ENCODE assay signal across 1 cellular context in genomic region chr9:14779566-14780022, GRCh38.
TF ChIP-seq lines count a peak whose summit lies in the region.

No MANE protein-coding gene starts in this region.

TF ChIP-seq in H1, 55 proteins besides CTCF, POLR2A, EP300 and RAD21 (continued from another document):
- TF ChIP-seq, protein P1, sequence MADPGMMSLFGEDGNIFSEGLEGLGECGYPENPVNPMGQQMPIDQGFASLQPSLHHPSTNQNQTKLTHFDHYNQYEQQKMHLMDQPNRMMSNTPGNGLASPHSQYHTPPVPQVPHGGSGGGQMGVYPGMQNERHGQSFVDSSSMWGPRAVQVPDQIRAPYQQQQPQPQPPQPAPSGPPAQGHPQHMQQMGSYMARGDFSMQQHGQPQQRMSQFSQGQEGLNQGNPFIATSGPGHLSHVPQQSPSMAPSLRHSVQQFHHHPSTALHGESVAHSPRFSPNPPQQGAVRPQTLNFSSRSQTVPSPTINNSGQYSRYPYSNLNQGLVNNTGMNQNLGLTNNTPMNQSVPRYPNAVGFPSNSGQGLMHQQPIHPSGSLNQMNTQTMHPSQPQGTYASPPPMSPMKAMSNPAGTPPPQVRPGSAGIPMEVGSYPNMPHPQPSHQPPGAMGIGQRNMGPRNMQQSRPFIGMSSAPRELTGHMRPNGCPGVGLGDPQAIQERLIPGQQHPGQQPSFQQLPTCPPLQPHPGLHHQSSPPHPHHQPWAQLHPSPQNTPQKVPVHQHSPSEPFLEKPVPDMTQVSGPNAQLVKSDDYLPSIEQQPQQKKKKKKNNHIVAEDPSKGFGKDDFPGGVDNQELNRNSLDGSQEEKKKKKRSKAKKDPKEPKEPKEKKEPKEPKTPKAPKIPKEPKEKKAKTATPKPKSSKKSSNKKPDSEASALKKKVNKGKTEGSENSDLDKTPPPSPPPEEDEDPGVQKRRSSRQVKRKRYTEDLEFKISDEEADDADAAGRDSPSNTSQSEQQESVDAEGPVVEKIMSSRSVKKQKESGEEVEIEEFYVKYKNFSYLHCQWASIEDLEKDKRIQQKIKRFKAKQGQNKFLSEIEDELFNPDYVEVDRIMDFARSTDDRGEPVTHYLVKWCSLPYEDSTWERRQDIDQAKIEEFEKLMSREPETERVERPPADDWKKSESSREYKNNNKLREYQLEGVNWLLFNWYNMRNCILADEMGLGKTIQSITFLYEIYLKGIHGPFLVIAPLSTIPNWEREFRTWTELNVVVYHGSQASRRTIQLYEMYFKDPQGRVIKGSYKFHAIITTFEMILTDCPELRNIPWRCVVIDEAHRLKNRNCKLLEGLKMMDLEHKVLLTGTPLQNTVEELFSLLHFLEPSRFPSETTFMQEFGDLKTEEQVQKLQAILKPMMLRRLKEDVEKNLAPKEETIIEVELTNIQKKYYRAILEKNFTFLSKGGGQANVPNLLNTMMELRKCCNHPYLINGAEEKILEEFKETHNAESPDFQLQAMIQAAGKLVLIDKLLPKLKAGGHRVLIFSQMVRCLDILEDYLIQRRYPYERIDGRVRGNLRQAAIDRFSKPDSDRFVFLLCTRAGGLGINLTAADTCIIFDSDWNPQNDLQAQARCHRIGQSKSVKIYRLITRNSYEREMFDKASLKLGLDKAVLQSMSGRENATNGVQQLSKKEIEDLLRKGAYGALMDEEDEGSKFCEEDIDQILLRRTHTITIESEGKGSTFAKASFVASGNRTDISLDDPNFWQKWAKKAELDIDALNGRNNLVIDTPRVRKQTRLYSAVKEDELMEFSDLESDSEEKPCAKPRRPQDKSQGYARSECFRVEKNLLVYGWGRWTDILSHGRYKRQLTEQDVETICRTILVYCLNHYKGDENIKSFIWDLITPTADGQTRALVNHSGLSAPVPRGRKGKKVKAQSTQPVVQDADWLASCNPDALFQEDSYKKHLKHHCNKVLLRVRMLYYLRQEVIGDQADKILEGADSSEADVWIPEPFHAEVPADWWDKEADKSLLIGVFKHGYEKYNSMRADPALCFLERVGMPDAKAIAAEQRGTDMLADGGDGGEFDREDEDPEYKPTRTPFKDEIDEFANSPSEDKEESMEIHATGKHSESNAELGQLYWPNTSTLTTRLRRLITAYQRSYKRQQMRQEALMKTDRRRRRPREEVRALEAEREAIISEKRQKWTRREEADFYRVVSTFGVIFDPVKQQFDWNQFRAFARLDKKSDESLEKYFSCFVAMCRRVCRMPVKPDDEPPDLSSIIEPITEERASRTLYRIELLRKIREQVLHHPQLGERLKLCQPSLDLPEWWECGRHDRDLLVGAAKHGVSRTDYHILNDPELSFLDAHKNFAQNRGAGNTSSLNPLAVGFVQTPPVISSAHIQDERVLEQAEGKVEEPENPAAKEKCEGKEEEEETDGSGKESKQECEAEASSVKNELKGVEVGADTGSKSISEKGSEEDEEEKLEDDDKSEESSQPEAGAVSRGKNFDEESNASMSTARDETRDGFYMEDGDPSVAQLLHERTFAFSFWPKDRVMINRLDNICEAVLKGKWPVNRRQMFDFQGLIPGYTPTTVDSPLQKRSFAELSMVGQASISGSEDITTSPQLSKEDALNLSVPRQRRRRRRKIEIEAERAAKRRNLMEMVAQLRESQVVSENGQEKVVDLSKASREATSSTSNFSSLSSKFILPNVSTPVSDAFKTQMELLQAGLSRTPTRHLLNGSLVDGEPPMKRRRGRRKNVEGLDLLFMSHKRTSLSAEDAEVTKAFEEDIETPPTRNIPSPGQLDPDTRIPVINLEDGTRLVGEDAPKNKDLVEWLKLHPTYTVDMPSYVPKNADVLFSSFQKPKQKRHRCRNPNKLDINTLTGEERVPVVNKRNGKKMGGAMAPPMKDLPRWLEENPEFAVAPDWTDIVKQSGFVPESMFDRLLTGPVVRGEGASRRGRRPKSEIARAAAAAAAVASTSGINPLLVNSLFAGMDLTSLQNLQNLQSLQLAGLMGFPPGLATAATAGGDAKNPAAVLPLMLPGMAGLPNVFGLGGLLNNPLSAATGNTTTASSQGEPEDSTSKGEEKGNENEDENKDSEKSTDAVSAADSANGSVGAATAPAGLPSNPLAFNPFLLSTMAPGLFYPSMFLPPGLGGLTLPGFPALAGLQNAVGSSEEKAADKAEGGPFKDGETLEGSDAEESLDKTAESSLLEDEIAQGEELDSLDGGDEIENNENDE (IDR thresholded peaks at IDR 0.05; ENCODE audit: insufficient replicate concordance, low read length) = no peak
- TF ChIP-seq KDM5A (IDR thresholded peaks at IDR 0.05; ENCODE audit: low read length) (no peak), EZH2 (IDR thresholded peaks at IDR 0.05; ENCODE audit: low read depth, low read length, severe bottlenecking) (no peak), CTBP2 (IDR thresholded peaks at IDR 0.05; ENCODE audit: borderline replicate concordance, insufficient read depth, insufficient read length, low read length) (no peak), HDAC6 (IDR thresholded peaks at IDR 0.05; ENCODE audit: low read depth, low read length) (no peak), CHD1 (IDR thresholded peaks at IDR 0.05; ENCODE audit: low read depth, low read length) (no peak), CBX5 (IDR thresholded peaks at IDR 0.05; ENCODE audit: low read depth, low read length) (no peak), BCL11A (IDR thresholded peaks at IDR 0.05; ENCODE audit: low read depth in 2 of 2, low read length in 2 of 2) (no peak), E2F6 (IDR thresholded peaks at IDR 0.05) (no peak), CEBPB (IDR thresholded peaks at IDR 0.05; ENCODE audit: low read depth, low read length) (no peak), PHF8 (conservative IDR thresholded peaks at IDR 0.05; ENCODE audit: low read depth, low read length) (no peak), FOSL1 (IDR thresholded peaks at IDR 0.05; ENCODE audit: insufficient read depth, low read depth, low read length) (no peak), ATF3 (IDR thresholded peaks at IDR 0.05; ENCODE audit: insufficient read depth, low read depth, low read length) (no peak), BACH1 (IDR thresholded peaks at IDR 0.05; ENCODE audit: low read length) (no peak), SIN3A (conservative IDR thresholded peaks at IDR 0.05 in 1 of 2, IDR thresholded peaks at IDR 0.05 in 1 of 2; ENCODE audit: low read depth in 1 of 2, low read length in 2 of 2) (no peak), BRCA1 (IDR thresholded peaks at IDR 0.05; ENCODE audit: low read depth, low read length) (no peak), CHD2 (IDR thresholded peaks at IDR 0.05; ENCODE audit: low read length) (no peak), RBBP5 (IDR thresholded peaks at IDR 0.05; ENCODE audit: borderline replicate concordance, low read depth, low read length) (no peak)
